Comparison of ENCODE assay signal across 9 cellular contexts in genomic region chr9:132351404-132352050, GRCh38. TPM values are rescaled to one million over a fixed set of nuclear protein-coding genes. Genes with fewer than 3 reads are reported as not detected.
DNase-seq lines count a peak whose midpoint lies in the region; ATAC-seq, FAIRE-seq and TF ChIP-seq lines count a peak whose summit lies in the region.
"Had no signal": no experiment of that assay in that cellular context is flagged by ENCODE, and none has a peak within 500 bp of the region (broad histone marks: within the 10 kb centered on the region; RNA-seq: fewer than 3 reads in every experiment).

No MANE protein-coding gene starts in this region.

- H4K20me1 ChIP-seq in GM12878 (ENCODE audit: control insufficient read depth, insufficient read depth) = no peaks in the 10 kb centered on the region

- DNase-seq in Calu3 (no peak), NAMALWA (ENCODE audit: low spot score) (peak; percentile 46), GM12878 (ENCODE audit: low read depth, low spot score) (no peak), nephron progenitor cell (no peak), frontal cortex (ENCODE audit: low spot score in 2 of 2) (no peak), GM10248 (ENCODE audit: extremely low spot score) (no peak)

- peak overlapping the region; percentile 95 for H3K4me2 ChIP-seq in GM12878 (ENCODE audit: control insufficient read depth, insufficient read depth)

- peak overlapping the region; percentile 86 for H3K4me3 ChIP-seq in GM12878

- H3K36me3 Mint-ChIP-seq in Calu3 (ENCODE audit: insufficient read depth, unreplicated experiment) (peaks cover 67% of the 10 kb centered on the region), nephron progenitor cell (ENCODE audit: low read depth) (peaks cover 52% of the 10 kb centered on the region)

- FAIRE-seq in GM12878 (lab: Jason Lieb, UNC) (peak; percentile 62), frontal cortex (lab: Jason Lieb, UNC) (no peak)

- ATAC-seq in GM12878 = no peak
- no peak for ATAC-seq in GM18520 (IDR thresholded peaks at IDR 0.05; ENCODE audit: unreplicated experiment)
- no peak for ATAC-seq in HG03108 (IDR thresholded peaks at IDR 0.05; ENCODE audit: unreplicated experiment)
- ATAC-seq: WTC11 had no signal

- TF ChIP-seq CTCF in Calu3 (IDR thresholded peaks at IDR 0.05; ENCODE audit: unreplicated experiment) = no peak
- no peak for TF ChIP-seq CTCF in GM12878 (IDR thresholded peaks at IDR 0.05 in 2 of 3, conservative IDR thresholded peaks at IDR 0.05 in 1 of 3; ENCODE audit: control insufficient read depth in 2 of 3, extremely low read depth in 1 of 3, insufficient read depth in 1 of 3, low read depth in 3 of 3, low read length in 3 of 3)
- no peak for TF ChIP-seq CTCF in nephron progenitor cell (IDR thresholded peaks at IDR 0.05)
- TF ChIP-seq CTCF in GM10248 (IDR thresholded peaks at IDR 0.05; ENCODE audit: control extremely low read depth, extremely low read depth, low read depth, missing control alignments) = no peak

- CTCF ChIA-PET in Calu3 (lab: Charles Lee) = no interaction called here
- CTCF ChIA-PET in GM12878 (lab: Yijun Ruan, JAX) = interaction anchor here (0.9 to 6.1 kb wide), 6 partner anchors 9 to 92 kb away, joined by 3 to 59 read pairs (median 4); no protein-coding TSS in a partner anchor
- CTCF ChIA-PET in GM10248 (lab: Yijun Ruan, JAX) = interaction anchor here (1.5 to 1.6 kb wide), 2 partner anchors 17 to 92 kb away, joined by 3 to 4 read pairs; no protein-coding TSS in a partner anchor

- TF ChIP-seq RAD21 in GM12878 (IDR thresholded peaks at IDR 0.05; ENCODE audit: insufficient read depth, low read depth, low read length) = no peak

- RAD21 ChIA-PET in GM12878 (lab: Charles Lee; ENCODE audit: unreplicated experiment) = interaction anchor here (1.0 to 3.1 kb wide), 7 partner anchors 21 to 63 kb away, joined by 4 to 47 read pairs (median 6); no protein-coding TSS in a partner anchor

- in situ Hi-C loops in GM12878 (cut with MboI) = no loop called here

- WGBS in GM12878 (ENCODE audit: insufficient coverage, insufficient replicate concordance, low lambda C conversion rate, missing lambda C conversion rate) = 4% methylated on average over 3 of the region's 3 CpGs

- peaks cover 16% of the 10 kb centered on the region for H3K4me1 ChIP-seq in GM12878 (ENCODE audit: control insufficient read depth, insufficient read depth, low read length)

- H3K27me3 Mint-ChIP-seq in Calu3 (ENCODE audit: unreplicated experiment) (no peaks in the 10 kb centered on the region), nephron progenitor cell (ENCODE audit: low read depth, poor library complexity) (no peaks in the 10 kb centered on the region)

- SMC1A ChIA-PET in GM12878 (lab: Charles Lee; ENCODE audit: uncharacterized antibody, unreplicated experiment) = interaction anchor here (0.7 to 9.5 kb wide), 13 partner anchors 8 to 679 kb away, joined by 3 to 131 read pairs (median 4); partner anchors contain the start of gene CFAP77

- intact Hi-C loops in Calu3 (cut with micrococcal nuclease; ENCODE audit: unreplicated experiment) (no loop called here), GM12878 (cut with micrococcal nuclease; ENCODE audit: unreplicated experiment) (loop anchor here (1.0 kb wide), 2 partner anchors 22 to 55 kb away; partner anchors contain the start of gene TTF1)

- H3K79me2 ChIP-seq in GM12878 (ENCODE audit: control insufficient read depth, insufficient read depth, low read length) = peaks cover 62% of the 10 kb centered on the region

- TF ChIP-seq POLR2A in GM12878 (IDR thresholded peaks at IDR 0.05; ENCODE audit: low read depth, low read length) = no peak

- H3K27ac Mint-ChIP-seq in Calu3 (ENCODE audit: unreplicated experiment) (no peak overlapping the region), nephron progenitor cell (peak overlapping the region; percentile 3)

- H3K9me3 Mint-ChIP-seq in Calu3 (ENCODE audit: low read depth, unreplicated experiment) = no peaks in the 10 kb centered on the region
- H3K9me3 Mint-ChIP-seq in nephron progenitor cell = peaks cover 6% of the 10 kb centered on the region

- no peak overlapping the region for H2AFZ ChIP-seq in GM12878 (ENCODE audit: control insufficient read depth, low read depth, low read length)

- H3K36me3 ChIP-seq in GM12878 (ENCODE audit: control insufficient read depth in 2 of 2, insufficient read depth in 2 of 2, low read length in 1 of 2) = peaks cover 3 to 20% of the 10 kb centered on the region in 2 experiments; a peak in 3 of 4 replicates

- H3K27me3 ChIP-seq in GM12878 (replicated peaks in 1 of 2; ENCODE audit: control insufficient read depth in 2 of 2, insufficient read depth in 2 of 2, low read length in 1 of 2) = no peaks in the 10 kb centered on the region

- H3K4me1 Mint-ChIP-seq in Calu3 (ENCODE audit: low read depth, unreplicated experiment) (peaks cover 24% of the 10 kb centered on the region), nephron progenitor cell (peaks cover 31% of the 10 kb centered on the region)

- BruUV-seq in Calu3 (replicated peaks; lab: Mats Ljungman, UMichigan) = no TSS peak
- BruUV-seq in GM12878 (replicated peaks; lab: Mats Ljungman, UMichigan) = no TSS peak

- peak overlapping the region; percentile 31; the same call in 1 of the 2 replicates for H3K9ac ChIP-seq in GM12878 (ENCODE audit: control insufficient read depth, insufficient read depth, low read length)

- POLR2A ChIA-PET in GM12878 (lab: Charles Lee) = interaction anchor here (0.9 to 7.0 kb wide), 5 partner anchors 17 to 53 kb away, joined by 3 to 96 read pairs (median 5); no protein-coding TSS in a partner anchor
- POLR2A ChIA-PET in GM10248 (lab: Yijun Ruan, JAX) = interaction anchor here (1.3 kb wide), 1 partner anchor 30 kb away, joined by 3 read pairs; no protein-coding TSS in a partner anchor

- H3K9me3 ChIP-seq in GM12878 (replicated peaks; ENCODE audit: control insufficient read depth, insufficient read depth, low read length) = no peaks in the 10 kb centered on the region; the same call in 2 of the 3 replicates

- TF ChIP-seq EP300 in GM12878 (IDR thresholded peaks at IDR 0.05; ENCODE audit: borderline replicate concordance in 1 of 2, control insufficient read depth in 1 of 2, low read depth in 2 of 2, low read length in 2 of 2) = no peak

- H3K4me3 Mint-ChIP-seq in Calu3 (ENCODE audit: low read depth, unreplicated experiment) = peak overlapping the region; percentile 22
- H3K4me3 Mint-ChIP-seq in nephron progenitor cell = no peak overlapping the region
- H3K4me3 Mint-ChIP-seq: WTC11 had no signal

- peak overlapping the region; percentile 77 for H3K27ac ChIP-seq in GM12878 (ENCODE audit: control insufficient read depth, insufficient read depth)

RNA-seq across cellular contexts. Expression of gene SETX, which starts 3.3 kb away (rescaled TPM):
- total RNA-seq in Calu3 (2022) = 22.8 and 24.2 TPM in 2 replicates
- 213 and 214 TPM in 2 replicates for total RNA-seq in GM12878 (2013; cell fraction: nucleolus; rRNA removed)
- 54.4 and 63.2 TPM in 2 replicates for total RNA-seq in GM12878 (2014; rRNA removed)
- 75.7 and 77.5 TPM in 2 replicates for total RNA-seq in GM12878 (2014; rRNA removed; fragmentation: Illumina TruSeq; extraction: Trizol)
- total RNA-seq in GM12878 (2021) = 40.9 and 44.5 TPM in 2 replicates
- polyA plus RNA-seq in GM12878 (2011; ENCODE audit: low read depth) = 24.5 TPM
- 36.8 and 47.0 TPM in 2 replicates for polyA plus RNA-seq in GM12878 (2011; rRNA removed)
- polyA plus RNA-seq in GM12878 (2011; cell fraction: cytosol; rRNA removed) = 20.6 and 21.1 TPM in 2 replicates
- polyA plus RNA-seq in GM12878 (2011; cell fraction: nucleus; rRNA removed) = 38.2 and 45.2 TPM in 2 replicates
- polyA plus RNA-seq in GM12878 (2012) = 24.8 and 32.0 TPM in 2 replicates
- polyA plus RNA-seq in GM12878 (2014; fragmentation: Illumina TruSeq; extraction: Trizol) = 45.4 and 51.2 TPM in 2 replicates
- 10 to 100 TPM; 15.8 to 16.1 TPM for polyA plus RNA-seq in GM12878 (2014; fragmentation: Nextera tagmentation; extraction: Ambion mirVana)
- 29.3 and 37.3 TPM in 2 replicates for polyA plus RNA-seq in GM12878 (2014; rRNA removed)
- polyA plus RNA-seq in GM12878 (2016; fragmentation: Nextera tagmentation; extraction: Ambion mirVana) = 10 to 100 TPM; 23.4 to 25.3 TPM
- 91.0 and 111 TPM in 2 replicates for polyA minus RNA-seq in GM12878 (2011; rRNA and poly(A)+ RNA removed)
- polyA minus RNA-seq in GM12878 (2011; cell fraction: cytosol; rRNA and poly(A)+ RNA removed) = 28.5 and 35.3 TPM in 2 replicates
- 45.5 and 69.1 TPM in 2 replicates for polyA minus RNA-seq in GM12878 (2011; cell fraction: nucleus; rRNA and poly(A)+ RNA removed)
- total RNA-seq in frontal cortex = 93.8 TPM

RNA-seq across cellular contexts. Expression of gene TTF1, which starts 55.1 kb away (rescaled TPM):
- total RNA-seq in Calu3 (2022) (9.7 and 10.5 TPM in 2 replicates), GM12878 (2014; rRNA removed) (15.2 and 15.6 TPM in 2 replicates), GM12878 (2014; rRNA removed; fragmentation: Illumina TruSeq; extraction: Trizol) (22.8 and 23.0 TPM in 2 replicates), GM12878 (2021) (14.3 and 16.0 TPM in 2 replicates), frontal cortex (17.1 TPM)
- 14.4 and 18.9 TPM in 2 replicates for total RNA-seq in GM12878 (2013; cell fraction: nucleolus; rRNA removed)
- 16.4 TPM for polyA plus RNA-seq in GM12878 (2011; ENCODE audit: low read depth)
- polyA plus RNA-seq in GM12878 (2011; rRNA removed) (16.2 and 25.2 TPM in 2 replicates), GM12878 (2014; fragmentation: Illumina TruSeq; extraction: Trizol) (25.5 and 26.4 TPM in 2 replicates), GM12878 (2014; fragmentation: Nextera tagmentation; extraction: Ambion mirVana) (10 to 100 TPM; 11.3 to 16.0 TPM), GM12878 (2014; rRNA removed) (20.5 and 23.4 TPM in 2 replicates), GM12878 (2016; fragmentation: Nextera tagmentation; extraction: Ambion mirVana) (10 to 100 TPM; 11.9 to 13.2 TPM)
- 11.7 and 11.9 TPM in 2 replicates for polyA plus RNA-seq in GM12878 (2011; cell fraction: cytosol; rRNA removed)
- polyA plus RNA-seq in GM12878 (2011; cell fraction: nucleus; rRNA removed) = 5.5 and 11.2 TPM in 2 replicates
- 13.2 and 14.2 TPM in 2 replicates for polyA plus RNA-seq in GM12878 (2012)
- polyA minus RNA-seq in GM12878 (2011; rRNA and poly(A)+ RNA removed) = 5.4 and 5.6 TPM in 2 replicates
- polyA minus RNA-seq in GM12878 (2011; cell fraction: cytosol; rRNA and poly(A)+ RNA removed) = 4.1 and 5.7 TPM in 2 replicates
- polyA minus RNA-seq in GM12878 (2011; cell fraction: nucleus; rRNA and poly(A)+ RNA removed) = 3.7 and 5.5 TPM in 2 replicates

RNA-seq across cellular contexts. Expression of gene CFAP77, which starts 58.5 kb away (rescaled TPM):
- not detected in 2 replicates for total RNA-seq in Calu3 (2022)
- total RNA-seq in GM12878 (2013; cell fraction: nucleolus; rRNA removed) = not detected in 2 replicates
- total RNA-seq in GM12878 (2014; rRNA removed) = not detected in 2 replicates
- total RNA-seq in GM12878 (2014; rRNA removed; fragmentation: Illumina TruSeq; extraction: Trizol) = not detected in 2 replicates
- not detected in 2 replicates for total RNA-seq in GM12878 (2021)
- not detected for polyA plus RNA-seq in GM12878 (2011; ENCODE audit: low read depth)
- polyA plus RNA-seq in GM12878 (2011; rRNA removed) = not detected in 2 replicates
- polyA plus RNA-seq in GM12878 (2011; cell fraction: cytosol; rRNA removed) = not detected in 2 replicates
- not detected in 2 replicates for polyA plus RNA-seq in GM12878 (2011; cell fraction: nucleus; rRNA removed)
- polyA plus RNA-seq in GM12878 (2012) = not detected in 2 replicates
- polyA plus RNA-seq in GM12878 (2014; fragmentation: Illumina TruSeq; extraction: Trizol) = not detected in 2 replicates
- not detected for polyA plus RNA-seq in GM12878 (2014; fragmentation: Nextera tagmentation; extraction: Ambion mirVana)
- 0.33 TPM in 1 of 2 replicates, not detected in the other for polyA plus RNA-seq in GM12878 (2014; rRNA removed)
- not detected for polyA plus RNA-seq in GM12878 (2016; fragmentation: Nextera tagmentation; extraction: Ambion mirVana)
- polyA minus RNA-seq in GM12878 (2011; rRNA and poly(A)+ RNA removed) = not detected in 2 replicates
- polyA minus RNA-seq in GM12878 (2011; cell fraction: cytosol; rRNA and poly(A)+ RNA removed) = not detected in 2 replicates
- not detected in 2 replicates for polyA minus RNA-seq in GM12878 (2011; cell fraction: nucleus; rRNA and poly(A)+ RNA removed)
- total RNA-seq in frontal cortex = not detected
